Comparison of ENCODE assay signal across 9 cellular contexts in genomic region chr10:59904431-59905065, GRCh38. TPM values are rescaled to one million over a fixed set of nuclear protein-coding genes. Genes with fewer than 3 reads are reported as not detected.
DNase-seq lines count a peak whose midpoint lies in the region; ATAC-seq, FAIRE-seq and TF ChIP-seq lines count a peak whose summit lies in the region.
"Had no signal": no experiment of that assay in that cellular context is flagged by ENCODE, and none has a peak within 500 bp of the region (broad histone marks: within the 10 kb centered on the region; RNA-seq: fewer than 3 reads in every experiment).

No MANE protein-coding gene starts in this region.

- no peak for ATAC-seq in activated CD8-positive, alpha-beta memory T cell treated with anti-CD3 and anti-CD28 coated beads, Interleukin-2, amount 10 ng/mL, durations not matched to agents 7 days and 5 days
- ATAC-seq in thoracic aorta (ENCODE audit: insufficient number of reproducible peaks, low FRiP score, low read depth) (no peak), GM18520 (IDR thresholded peaks at IDR 0.05; ENCODE audit: unreplicated experiment) (no peak)

- H3K36me3 Mint-ChIP-seq in activated CD8-positive, alpha-beta memory T cell treated with anti-CD3 and anti-CD28 coated beads, Interleukin-2, amount 10 ng/mL, durations not matched to agents 7 days and 5 days: peaks cover 15% of the 10 kb centered on the region

- H3K4me1 ChIP-seq in adipocyte (ENCODE audit: control insufficient read depth, insufficient read depth, low read length) (peaks cover 33% of the 10 kb centered on the region), kidney (ENCODE audit: control insufficient read depth in 1 of 2, insufficient read depth in 1 of 2, low read depth in 1 of 2, low read length in 2 of 2) (peaks cover 30 to 41% of the 10 kb centered on the region in 2 donors), thoracic aorta (ENCODE audit: control insufficient read depth in 1 of 2, low read depth in 2 of 2) (peaks cover 11 to 63% of the 10 kb centered on the region in 2 donors)

- H3K4me3 Mint-ChIP-seq in activated CD8-positive, alpha-beta memory T cell treated with anti-CD3 and anti-CD28 coated beads, Interleukin-2, amount 10 ng/mL, durations not matched to agents 7 days and 5 days: peak overlapping the region; percentile 91

- no peaks in the 10 kb centered on the region for H3K27me3 Mint-ChIP-seq in activated CD8-positive, alpha-beta memory T cell treated with anti-CD3 and anti-CD28 coated beads, Interleukin-2, amount 10 ng/mL, durations not matched to agents 7 days and 5 days

- H3K9me3 ChIP-seq in adipocyte (ENCODE audit: control insufficient read depth, low read length): no peaks in the 10 kb centered on the region
- H3K9me3 ChIP-seq in kidney (ENCODE audit: control insufficient read depth in 1 of 2, low read length in 2 of 2): no peaks in the 10 kb centered on the region
- H3K9me3 ChIP-seq in thoracic aorta: no peaks in the 10 kb centered on the region
- H3K9me3 ChIP-seq: neutrophil had no signal

- peaks cover 62% of the 10 kb centered on the region for H3K4me1 Mint-ChIP-seq in activated CD8-positive, alpha-beta memory T cell treated with anti-CD3 and anti-CD28 coated beads, Interleukin-2, amount 10 ng/mL, durations not matched to agents 7 days and 5 days

- H3K36me3 ChIP-seq in adipocyte (ENCODE audit: control insufficient read depth, insufficient read depth, low read length, severe bottlenecking) (no peaks in the 10 kb centered on the region), kidney (ENCODE audit: control insufficient read depth in 1 of 2, insufficient read depth in 2 of 2, low read length in 2 of 2) (no peaks in the 10 kb centered on the region), thoracic aorta (no peaks in the 10 kb centered on the region)
- H3K36me3 ChIP-seq: neutrophil had no signal

- H3K4me3 ChIP-seq in adipocyte (ENCODE audit: low read length) (peak overlapping the region; percentile 96), kidney (ENCODE audit: low read length in 2 of 2) (peak overlapping the region; percentile 67 to 96), thoracic aorta (peak overlapping the region; percentile 95)

- CTCF ChIA-PET in activated CD8-positive, alpha-beta memory T cell treated with anti-CD3 and anti-CD28 coated beads, Interleukin-2, amount 10 ng/mL, durations not matched to agents 7 days and 5 days (lab: Charles Lee): interaction anchor here (0.9 to 6.2 kb wide), 6 partner anchors 9 to 60 kb away, joined by 4 to 78 read pairs (median 12); no protein-coding TSS in a partner anchor

- no peaks in the 10 kb centered on the region for H3K9me3 Mint-ChIP-seq in activated CD8-positive, alpha-beta memory T cell treated with anti-CD3 and anti-CD28 coated beads, Interleukin-2, amount 10 ng/mL, durations not matched to agents 7 days and 5 days (ENCODE audit: low read depth)

- DNase-seq in activated CD8-positive, alpha-beta memory T cell treated with anti-CD3 and anti-CD28 coated beads, Interleukin-2, amount 10 ng/mL, durations not matched to agents 7 days and 5 days: no peak
- no peak for DNase-seq in activated CD8-positive, alpha-beta memory T cell treated with anti-CD3 and anti-CD28 coated beads, Interleukin-2, amount 50 U/mL, for 4 hours
- DNase-seq in adipocyte (ENCODE audit: low read depth): peak; percentile 8
- DNase-seq in kidney: no peak
- DNase-seq in thoracic aorta (ENCODE audit: low spot score): no peak
- DNase-seq in NCI-H2029 (lab: John Stamatoyannopoulos, UW): no peak
- DNase-seq in NCI-H510A treated with DMSO at 0.1 percent for 48 hours (lab: John Stamatoyannopoulos, UW): no peak

- intact Hi-C loops in kidney (cut with DNase I): no loop called here

- peak overlapping the region; percentile 86 to 91 for H3K27ac ChIP-seq in kidney (ENCODE audit: low read depth in 2 of 2, low read length in 2 of 2)
- peak overlapping the region; percentile 95 to 98 for H3K27ac ChIP-seq in thoracic aorta
- H3K27ac ChIP-seq: neutrophil had no signal

- peak overlapping the region; percentile 95 for H3K9ac ChIP-seq in adipocyte (ENCODE audit: low read length)
- peak overlapping the region; percentile 94 to 98 for H3K9ac ChIP-seq in kidney (ENCODE audit: low read length in 2 of 2)

- H3K27me3 ChIP-seq in adipocyte (replicated peaks; ENCODE audit: control insufficient read depth, insufficient read depth, low read length) (no peaks in the 10 kb centered on the region), thoracic aorta (replicated peaks; ENCODE audit: insufficient read depth) (no peaks in the 10 kb centered on the region)
- H3K27me3 ChIP-seq: neutrophil had no signal

- H3K27ac Mint-ChIP-seq in activated CD8-positive, alpha-beta memory T cell treated with anti-CD3 and anti-CD28 coated beads, Interleukin-2, amount 10 ng/mL, durations not matched to agents 7 days and 5 days: peak overlapping the region; percentile 87

- FAIRE-seq in kidney (lab: Jason Lieb, UNC): no peak

- TF ChIP-seq CTCF in kidney (IDR thresholded peaks at IDR 0.05; ENCODE audit: borderline replicate concordance, extremely low read depth, insufficient read depth) (no peak), thoracic aorta (IDR thresholded peaks at IDR 0.05) (no peak)

RNA-seq across cellular contexts. Expression of gene CCDC6, which starts 1.8 kb away (rescaled TPM):
- 10 to 100 TPM; 16.8 to 34.4 TPM for total RNA-seq in activated CD8-positive, alpha-beta memory T cell treated with anti-CD3 and anti-CD28 coated beads, Interleukin-2, amount 10 ng/mL, durations not matched to agents 7 days and 5 days
- total RNA-seq in kidney (47.0 TPM), thoracic aorta (10 to 100 TPM; 69.3 to 70.9 TPM)
- polyA plus RNA-seq in kidney (ENCODE audit: insufficient read depth, low read depth, low replicate concordance): 15.5 TPM
